ENCODE assay signal across 14 cellular contexts in genomic region chr19:18776288-18776594, GRCh38. TPM values are rescaled to one million over a fixed set of nuclear protein-coding genes. Genes with fewer than 3 reads are reported as not detected.
DNase-seq lines count a peak whose midpoint lies in the region; ATAC-seq, FAIRE-seq and TF ChIP-seq lines count a peak whose summit lies in the region.
"Had no signal": no experiment of that assay in that cellular context is flagged by ENCODE, and none has a peak within 500 bp of the region (broad histone marks: within the 10 kb centered on the region; RNA-seq: fewer than 3 reads in every experiment).

No MANE protein-coding gene starts in this region.

- ATAC-seq in IMR-90 (ENCODE audit: low read depth) = peak; percentile 84
- ATAC-seq in HepG2 = peak; percentile 3; the same call in 1 of the 3 replicates
- ATAC-seq in HG02870 (IDR thresholded peaks at IDR 0.05; ENCODE audit: unreplicated experiment) = no peak
- no peak for ATAC-seq in HG02798 (IDR thresholded peaks at IDR 0.05; ENCODE audit: poor library complexity, unreplicated experiment)
- ATAC-seq: stimulated activated naive CD8-positive, alpha-beta T cell treated with anti-CD3 and anti-CD28 coated beads, Interleukin-15, amount 100 ng/mL, for 72 hours; T-helper 17 cell had no signal

- POLR2A ChIA-PET in IMR-90 (lab: Charles Lee; ENCODE audit: unreplicated experiment) = no interaction called here
- POLR2A ChIA-PET in HepG2 (lab: Yijun Ruan, JAX) = no interaction called here

- no peak overlapping the region for H2BK120ac ChIP-seq in IMR-90 (ENCODE audit: low read depth, low read length)

- 41% methylated on average over 6 of the region's 8 CpGs; no CpG with 5 or more reads in 1 of the 2 experiments for WGBS in IMR-90 (ENCODE audit: extremely low coverage in 2 of 2, insufficient read length in 1 of 2), 2 experiments
- 59% methylated on average over 5 of the region's 8 CpGs for WGBS in HepG2 (ENCODE audit: low lambda C conversion rate)

- H3K9me1 ChIP-seq in IMR-90 (ENCODE audit: insufficient read depth, low read length) = 0 out of 2 replicates have a peak, but pooled peaks cover 2% of the 10 kb centered on the region

- peak overlapping the region; percentile 51 for H2BK5ac ChIP-seq in IMR-90 (ENCODE audit: low read depth, low read length, poor library complexity, severe bottlenecking)

- peak overlapping the region; percentile 80 for H2AFZ ChIP-seq in IMR-90 (replicated peaks; ENCODE audit: low read length, poor library complexity)
- H2AFZ ChIP-seq in HepG2 (ENCODE audit: low read length) = no peak overlapping the region

- no peaks in the 10 kb centered on the region for H3K79me2 ChIP-seq in HepG2 (ENCODE audit: insufficient read depth, low read length)

- H4K91ac ChIP-seq in IMR-90 (ENCODE audit: insufficient read depth, low read depth, low read length) = no peak overlapping the region

- H3K9me3 ChIP-seq in BE2C = no peaks in the 10 kb centered on the region
- no peaks in the 10 kb centered on the region for H3K9me3 ChIP-seq in IMR-90 (ENCODE audit: control insufficient read depth, insufficient read depth, low read length)
- H3K9me3 ChIP-seq in HepG2 (ENCODE audit: low read length) = no peaks in the 10 kb centered on the region

- H3K4me1 ChIP-seq in BE2C = peaks cover 11% of the 10 kb centered on the region
- peaks cover 14% of the 10 kb centered on the region for H3K4me1 ChIP-seq in IMR-90 (ENCODE audit: control insufficient read depth, insufficient read depth, low read length)
- peaks cover 18% of the 10 kb centered on the region for H3K4me1 ChIP-seq in HepG2 (ENCODE audit: insufficient read depth, low read length)

- H3K18ac ChIP-seq in IMR-90 (ENCODE audit: low read depth, low read length) = no peak overlapping the region

- H4K5ac ChIP-seq in IMR-90 (ENCODE audit: low read depth, low read length) = no peak overlapping the region

- no peak overlapping the region for H2BK15ac ChIP-seq in IMR-90 (ENCODE audit: low read depth, low read length)

- no peak for TF ChIP-seq EP300 in HepG2 (IDR thresholded peaks at IDR 0.05; ENCODE audit: low read depth in 2 of 2, low read length in 2 of 2)
- TF ChIP-seq EP300 in HepG2 (CRISPR knock-in tag; IDR thresholded peaks at IDR 0.05; ENCODE audit: borderline replicate concordance) = no peak

- H3K56ac ChIP-seq in IMR-90 (ENCODE audit: extremely low read depth, insufficient read depth, low read length) = no peak overlapping the region

- H3K4me3 ChIP-seq in BE2C (ENCODE audit: low read depth, low read length) (no peak overlapping the region), IMR-90 (ENCODE audit: insufficient read depth, low read depth, low read length) (no peak overlapping the region), cardiac fibroblast (replicated peaks in 1 of 2; ENCODE audit: low read depth in 2 of 2, low read length in 2 of 2) (no peak overlapping the region), HepG2 (replicated peaks in 1 of 3; ENCODE audit: insufficient read depth in 1 of 3, low read depth in 2 of 3, low read length in 3 of 3) (no peak overlapping the region)
- H3K4me3 ChIP-seq: dorsolateral prefrontal cortex had no signal

- CTCF ChIA-PET in IMR-90 (lab: Yijun Ruan, JAX) (no interaction called here), HepG2 (lab: Yijun Ruan, JAX; ENCODE audit: low intra/inter-chr PET ratio, low total read pairs) (no interaction called here)

- peak overlapping the region; percentile 69 for H2AK5ac ChIP-seq in IMR-90 (ENCODE audit: low read depth, low read length)

- H3K23ac ChIP-seq in IMR-90 (ENCODE audit: low read depth, low read length) = no peak overlapping the region

- H3K79me1 ChIP-seq in IMR-90 (ENCODE audit: low read depth in 1 of 2, low read length in 2 of 2) = no peaks in the 10 kb centered on the region

- peak overlapping the region; percentile 27; the same call in 1 of the 2 replicates for H3K4ac ChIP-seq in IMR-90 (ENCODE audit: low read depth, low read length)

- H2BK20ac ChIP-seq in IMR-90 (ENCODE audit: low read depth, low read length) = no peak overlapping the region

- peak overlapping the region; percentile 2; the same call in 1 of the 2 replicates for H3K27ac ChIP-seq in IMR-90 (ENCODE audit: insufficient read depth, low read length)
- H3K27ac ChIP-seq in HepG2 (ENCODE audit: extremely low read length, insufficient read depth, low read length) = no peak overlapping the region

- dilution Hi-C loops in IMR-90 (cut with HindIII; ENCODE audit: low sequenced_read_pairs, unreplicated experiment) = no loop called here

- peak overlapping the region; percentile 91 for H2AK9ac ChIP-seq in IMR-90 (replicated peaks; ENCODE audit: low read depth, low read length, poor library complexity)

- H3K36me3 ChIP-seq in BE2C (no peaks in the 10 kb centered on the region), IMR-90 (ENCODE audit: control insufficient read depth, insufficient read depth, low read length) (no peaks in the 10 kb centered on the region), HepG2 (replicated peaks in 1 of 2; ENCODE audit: control insufficient read depth in 1 of 2, insufficient read depth in 2 of 2, low read length in 2 of 2) (no peaks in the 10 kb centered on the region)

- in situ Hi-C loops in IMR-90 (cut with MboI; ENCODE audit: low sequenced_read_pairs) (no loop called here), HepG2 (cut with HindIII; ENCODE audit: extremely low pct_ligation_motif_present, low pct_unique_long_range_greater_than_20kb) (no loop called here)

- peak; percentile 13 for DNase-seq in BE2C
- peak; percentile 72 for DNase-seq in IMR-90
- peak; percentile 45 to 58 for DNase-seq in cardiac fibroblast (ENCODE audit: low read depth in 2 of 2)
- no peak for DNase-seq in HepG2 (ENCODE audit: low spot score)
- DNase-seq in HuH-7.5 (ENCODE audit: low spot score) = no peak
- DNase-seq in activated T-cell treated with anti-CD3 and anti-CD28 coated beads for 4 hours = no peak
- DNase-seq: activated CD4-positive, alpha-beta memory T cell treated with anti-CD3 and anti-CD28 coated beads for 36 hours; activated naive CD4-positive, alpha-beta T cell treated with anti-CD3 and anti-CD28 coated beads, Interleukin-2, amount 10 ng/mL, durations not matched to agents 7 days and 5 days; dorsolateral prefrontal cortex; hypothalamus; stimulated activated naive CD8-positive, alpha-beta T cell treated with anti-CD3 and anti-CD28 coated beads, Interleukin-15, amount 100 ng/mL, for 72 hours; T-helper 17 cell had no signal

- H3K9ac ChIP-seq in IMR-90 (ENCODE audit: low read depth, low read length) = peak overlapping the region; percentile 15; the same call in 1 of the 2 replicates
- H3K9ac ChIP-seq in HepG2 (ENCODE audit: insufficient read depth, low read depth, low read length) = no peak overlapping the region

- peaks cover 22% of the 10 kb centered on the region for H3K27me3 ChIP-seq in BE2C
- H3K27me3 ChIP-seq in IMR-90 (ENCODE audit: control insufficient read depth, insufficient read depth, low read length) = no peaks in the 10 kb centered on the region
- H3K27me3 ChIP-seq in HepG2 (ENCODE audit: control insufficient read depth in 1 of 2, insufficient read depth in 2 of 2, low read length in 2 of 2) = 0 out of 5 replicates have a peak, but pooled peaks cover 0 to 8% of the 10 kb centered on the region in 2 experiments
- H3K27me3 ChIP-seq: dorsolateral prefrontal cortex had no signal

- H3K14ac ChIP-seq in IMR-90 (replicated peaks; ENCODE audit: low read depth, low read length) = no peak overlapping the region

- no peak for FAIRE-seq in HepG2 (lab: Jason Lieb, UNC)

- H4K20me1 ChIP-seq in IMR-90 (ENCODE audit: insufficient read depth, low read length) (peaks cover 11% of the 10 kb centered on the region), HepG2 (ENCODE audit: insufficient read depth, low read length) (no peaks in the 10 kb centered on the region)

- intact Hi-C loops in IMR-90 (cut with micrococcal nuclease) = loop anchor here (1.0 kb wide), 1 partner anchor 187 kb away; no protein-coding TSS in a partner anchor
- intact Hi-C loops in HepG2 (cut with micrococcal nuclease; ENCODE audit: unreplicated experiment) = no loop called here

- H3K4me2 ChIP-seq in IMR-90 (ENCODE audit: low read depth, low read length) = 0 out of 2 replicates have a peak overlapping the region, but pooled peaks have one; percentile 19
- H3K4me2 ChIP-seq in HepG2 (ENCODE audit: low read depth, low read length) = no peak overlapping the region

- TF ChIP-seq RAD21 in IMR-90 (IDR thresholded peaks at IDR 0.05; ENCODE audit: low read length) = peak; percentile 56
- TF ChIP-seq RAD21 in HepG2 (CRISPR knock-in tag; IDR thresholded peaks at IDR 0.05) = no peak

- BruUV-seq in IMR-90 (replicated peaks; lab: Mats Ljungman, UMichigan) (no TSS peak), HepG2 (replicated peaks; lab: Mats Ljungman, UMichigan) (no TSS peak)

- TF ChIP-seq POLR2A in IMR-90 (IDR thresholded peaks at IDR 0.05; ENCODE audit: low read depth, low read length) (no peak; the same call in 1 of the 2 replicates), HepG2 (IDR thresholded peaks at IDR 0.05; ENCODE audit: insufficient read depth in 1 of 2, low read depth in 2 of 2, low read length in 2 of 2) (no peak)

- H4K8ac ChIP-seq in IMR-90 (ENCODE audit: low read depth in 2 of 2, low read length in 2 of 2) = no peak overlapping the region; a peak in 1 of 4 replicates

- TF ChIP-seq CTCF in BE2C (IDR thresholded peaks at IDR 0.05; ENCODE audit: low read depth, low read length) (peak; percentile 7; the same call in 1 of the 2 replicates), IMR-90 (conservative IDR thresholded peaks at IDR 0.05; ENCODE audit: low read depth, low read length) (peak; percentile 65), cardiac fibroblast (IDR thresholded peaks at IDR 0.05; ENCODE audit: low read depth, low read length) (peak; percentile 47), HepG2 (CRISPR knock-in tag; IDR thresholded peaks at IDR 0.05) (peak; percentile 48)

RNA-seq across cellular contexts. Expression of gene COMP, which starts 14.9 kb away (rescaled TPM):
- 1.2 TPM for polyA plus RNA-seq in BE2C (2012; ENCODE audit: insufficient read depth, insufficient read length, low read depth)
- total RNA-seq in IMR-90 (2012; rRNA removed) (under 0.01 TPM in 2 replicates), HepG2 (2016; rRNA removed; fragmentation: Illumina TruSeq; extraction: Trizol) (0.04 TPM in 1 of 2 replicates, not detected in the other)
- polyA plus RNA-seq in IMR-90 (2012; rRNA removed) (0.34 and 0.43 TPM in 2 replicates), HepG2 (2011; rRNA removed) (0.13 and 0.16 TPM in 2 replicates)
- 0.16 and 0.34 TPM in 2 replicates for polyA plus RNA-seq in IMR-90 (2012; cell fraction: cytosol; rRNA removed)
- polyA plus RNA-seq in IMR-90 (2012; cell fraction: nucleus; rRNA removed; ENCODE audit: low replicate concordance) = 0.17 and 0.36 TPM in 2 replicates
- total RNA-seq in HepG2 (2016; cell fraction: cytosol; rRNA removed; fragmentation: Illumina TruSeq; extraction: Trizol; ENCODE audit: low read depth) = not detected in 2 replicates
- total RNA-seq in HepG2 (2016; cell fraction: insoluble cytoplasmic fraction; rRNA removed; fragmentation: Illumina TruSeq; extraction: Trizol) = 0.04 TPM in 1 of 2 replicates, not detected in the other
- total RNA-seq in HepG2 (2016; cell fraction: membrane; rRNA removed; fragmentation: Illumina TruSeq; extraction: Trizol) = not detected in 2 replicates
- total RNA-seq in HepG2 (2016; cell fraction: nucleus; rRNA removed; fragmentation: Illumina TruSeq; extraction: Trizol) = not detected in 2 replicates
- 0.16 and 0.19 TPM in 2 replicates for polyA plus RNA-seq in HepG2 (2011; cell fraction: cytosol; rRNA removed)
- 0.23 and 0.37 TPM in 2 replicates for polyA plus RNA-seq in HepG2 (2011; cell fraction: nucleus; rRNA removed)
- polyA plus RNA-seq in HepG2 (2012) = 0.36 and 0.49 TPM in 2 replicates
- not detected in 2 replicates for polyA plus RNA-seq in HepG2 (2016; cell fraction: cytosol; fragmentation: Illumina TruSeq; extraction: Trizol; ENCODE audit: low read depth)
- polyA plus RNA-seq in HepG2 (2016; cell fraction: insoluble cytoplasmic fraction; fragmentation: Illumina TruSeq; extraction: Trizol; ENCODE audit: low read depth) = not detected in 2 replicates
- 0.08 TPM in 1 of 2 replicates, not detected in the other for polyA plus RNA-seq in HepG2 (2016; cell fraction: membrane; fragmentation: Illumina TruSeq; extraction: Trizol; ENCODE audit: low read depth)
- polyA plus RNA-seq in HepG2 (2016; cell fraction: nucleus; fragmentation: Illumina TruSeq; extraction: Trizol; ENCODE audit: insufficient read depth, low read depth) = 0.31 and 0.66 TPM in 2 replicates
- polyA minus RNA-seq in HepG2 (2011; rRNA and poly(A)+ RNA removed; ENCODE audit: low replicate concordance) = not detected in 2 replicates
- polyA minus RNA-seq in HepG2 (2011; cell fraction: cytosol; rRNA and poly(A)+ RNA removed) = not detected in 2 replicates
- polyA minus RNA-seq in HepG2 (2011; cell fraction: nucleus; rRNA and poly(A)+ RNA removed) = not detected in 2 replicates
- total RNA-seq: activated CD4-positive, alpha-beta memory T cell treated with anti-CD3 and anti-CD28 coated beads for 36 hours; T-helper 17 cell had no signal

RNA-seq across cellular contexts. Expression of gene UPF1, which starts 55.5 kb away (rescaled TPM):
- 103 TPM for polyA plus RNA-seq in BE2C (2012; ENCODE audit: insufficient read depth, insufficient read length, low read depth)
- total RNA-seq in IMR-90 (2012; rRNA removed) = 31.2 and 31.4 TPM in 2 replicates
- 39.2 and 50.3 TPM in 2 replicates for polyA plus RNA-seq in IMR-90 (2012; rRNA removed)
- 19.9 and 28.2 TPM in 2 replicates for polyA plus RNA-seq in IMR-90 (2012; cell fraction: cytosol; rRNA removed)
- 76.6 and 116 TPM in 2 replicates for polyA plus RNA-seq in IMR-90 (2012; cell fraction: nucleus; rRNA removed; ENCODE audit: low replicate concordance)
- total RNA-seq in HepG2 (2016; rRNA removed; fragmentation: Illumina TruSeq; extraction: Trizol) = 37.3 and 41.8 TPM in 2 replicates
- 12.2 and 13.8 TPM in 2 replicates for total RNA-seq in HepG2 (2016; cell fraction: cytosol; rRNA removed; fragmentation: Illumina TruSeq; extraction: Trizol; ENCODE audit: low read depth)
- total RNA-seq in HepG2 (2016; cell fraction: insoluble cytoplasmic fraction; rRNA removed; fragmentation: Illumina TruSeq; extraction: Trizol) = 29.5 and 44.5 TPM in 2 replicates
- total RNA-seq in HepG2 (2016; cell fraction: membrane; rRNA removed; fragmentation: Illumina TruSeq; extraction: Trizol) = 18.3 and 21.1 TPM in 2 replicates
- 36.9 and 43.6 TPM in 2 replicates for total RNA-seq in HepG2 (2016; cell fraction: nucleus; rRNA removed; fragmentation: Illumina TruSeq; extraction: Trizol)
- 16.9 and 23.1 TPM in 2 replicates for polyA plus RNA-seq in HepG2 (2011; rRNA removed)
- polyA plus RNA-seq in HepG2 (2011; cell fraction: cytosol; rRNA removed) = 11.8 and 14.9 TPM in 2 replicates
- polyA plus RNA-seq in HepG2 (2011; cell fraction: nucleus; rRNA removed) = 81.5 and 87.6 TPM in 2 replicates
- 32.0 and 33.3 TPM in 2 replicates for polyA plus RNA-seq in HepG2 (2012)
- 5.5 and 6.1 TPM in 2 replicates for polyA plus RNA-seq in HepG2 (2016; cell fraction: cytosol; fragmentation: Illumina TruSeq; extraction: Trizol; ENCODE audit: low read depth)
- 29.2 and 42.1 TPM in 2 replicates for polyA plus RNA-seq in HepG2 (2016; cell fraction: insoluble cytoplasmic fraction; fragmentation: Illumina TruSeq; extraction: Trizol; ENCODE audit: low read depth)
- polyA plus RNA-seq in HepG2 (2016; cell fraction: membrane; fragmentation: Illumina TruSeq; extraction: Trizol; ENCODE audit: low read depth) = 9.6 and 10.6 TPM in 2 replicates
- 67.1 and 73.6 TPM in 2 replicates for polyA plus RNA-seq in HepG2 (2016; cell fraction: nucleus; fragmentation: Illumina TruSeq; extraction: Trizol; ENCODE audit: insufficient read depth, low read depth)
- 65.4 and 85.0 TPM in 2 replicates for polyA minus RNA-seq in HepG2 (2011; rRNA and poly(A)+ RNA removed; ENCODE audit: low replicate concordance)
- 39.4 and 46.0 TPM in 2 replicates for polyA minus RNA-seq in HepG2 (2011; cell fraction: cytosol; rRNA and poly(A)+ RNA removed)
- polyA minus RNA-seq in HepG2 (2011; cell fraction: nucleus; rRNA and poly(A)+ RNA removed) = 47.6 and 69.0 TPM in 2 replicates

Comparison
In these comparisons a context has a peak if more than half of its experiments do, and no peak if none do; other contexts are left out.
1. DNase-seq: peak in BE2C (single experiment), IMR-90 (single experiment) and cardiac fibroblast (2 of 2); none in HepG2 (single experiment), HuH-7.5 (single experiment) and activated T-cell treated with anti-CD3 and anti-CD28 coated beads for 4 hours (single experiment).
2. CTCF ChIP-seq: peak in every context shown above with its lines; median percentile 65 in IMR-90; 48 in HepG2; 47 in cardiac fibroblast; 7 in BE2C.
3. ATAC-seq: peak in IMR-90 (single experiment) and HepG2 (single experiment); none in HG02870 (single experiment) and HG02798 (single experiment).